In genomic region chr5:158877124-158877581, GRCh38 we compare ENCODE assay signal across 14 cellular contexts.
DNase-seq lines count a peak whose midpoint lies in the region; ATAC-seq and TF ChIP-seq lines count a peak whose summit lies in the region.
"Had no signal": no experiment of that assay in that cellular context is flagged by ENCODE, and none has a peak within 500 bp of the region (broad histone marks: within the 10 kb centered on the region; RNA-seq: fewer than 3 reads in every experiment).

No MANE protein-coding gene starts in this region.

- H4K20me1 ChIP-seq in DND-41 (ENCODE audit: insufficient read depth, low read length) (no peaks in the 10 kb centered on the region), OCI-LY1 (ENCODE audit: insufficient read depth, low read length) (no peaks in the 10 kb centered on the region)

- H3K4me1 ChIP-seq in DND-41 (ENCODE audit: insufficient read depth, low read length), result peaks cover 24% of the 10 kb centered on the region
- peaks cover 100% of the 10 kb centered on the region for H3K4me1 ChIP-seq in OCI-LY1 (ENCODE audit: insufficient read depth, low read length, severe bottlenecking)
- H3K4me1 ChIP-seq: colonic mucosa had no signal

- TF ChIP-seq CTCF in DND-41 (IDR thresholded peaks at IDR 0.05; ENCODE audit: borderline replicate concordance, extremely low read depth, low read length, poor library complexity, severe bottlenecking), result no peak
- no peak for TF ChIP-seq CTCF in OCI-LY1 (IDR thresholded peaks at IDR 0.05; ENCODE audit: low read length)

- no peak overlapping the region for H2AFZ ChIP-seq in DND-41 (ENCODE audit: low read depth, low read length)
- H2AFZ ChIP-seq in OCI-LY1 (ENCODE audit: low read length), result no peak overlapping the region

- H3K9me3 ChIP-seq in DND-41 (ENCODE audit: insufficient read depth, low read length, severe bottlenecking) (no peaks in the 10 kb centered on the region), OCI-LY1 (ENCODE audit: low read length) (no peaks in the 10 kb centered on the region)
- H3K9me3 ChIP-seq: colonic mucosa, HAP-1 had no signal

- intact Hi-C loops in sciatic nerve (cut with DNase I), result no loop called here

- no peaks in the 10 kb centered on the region for H3K9me2 ChIP-seq in OCI-LY1 (ENCODE audit: low read depth, low read length)

- H3K4me3 ChIP-seq in DND-41 (ENCODE audit: low read depth in 1 of 2, low read length in 2 of 2), result no peak overlapping the region
- peak overlapping the region; percentile 35 for H3K4me3 ChIP-seq in OCI-LY1 (ENCODE audit: low read depth, low read length, poor library complexity, severe bottlenecking)
- H3K4me3 ChIP-seq: colonic mucosa, HAP-1 had no signal

- H3K27me3 ChIP-seq in DND-41 (ENCODE audit: insufficient read depth, low read length, poor library complexity) (no peaks in the 10 kb centered on the region), OCI-LY1 (ENCODE audit: insufficient read depth, low read length) (no peaks in the 10 kb centered on the region)
- H3K27me3 ChIP-seq: colonic mucosa had no signal

- H3F3A ChIP-seq in OCI-LY1 (ENCODE audit: insufficient read depth, low read length), result peaks cover 3% of the 10 kb centered on the region; the same call in 1 of the 2 replicates

- DNase-seq in DND-41 (no peak), fibroblast of gingiva (ENCODE audit: low read depth) (peak; percentile 83), sciatic nerve (ENCODE audit: low spot score) (no peak), putamen (ENCODE audit: low spot score) (no peak), NCI-H1417 treated with DMSO at 0.1 percent for 48 hours (lab: John Stamatoyannopoulos, UW) (no peak)
- DNase-seq in NK-92 treated with Interleukin-12 subunit alpha and Interleukin-12 subunit beta, amount 100 ng/mL, for 24 hours (lab: John Stamatoyannopoulos, UW), result no peak
- DNase-seq: activated CD8-positive, alpha-beta memory T cell treated with anti-CD3 and anti-CD28 coated beads, Interleukin-2, amount 10 ng/mL, durations not matched to agents 7 days and 5 days; colonic mucosa; MM.1S; stimulated activated CD4-positive, alpha-beta T cell treated with anti-CD3 and anti-CD28 coated beads, Interleukin-2, amount 100 ng/mL, for 24 hours had no signal

- H3K9ac ChIP-seq in DND-41 (ENCODE audit: low read depth, low read length) (no peak overlapping the region), OCI-LY1 (ENCODE audit: low read length) (peak overlapping the region; percentile 45)

- no peaks in the 10 kb centered on the region for H3K36me3 ChIP-seq in DND-41 (ENCODE audit: insufficient read depth, low read length)
- no peaks in the 10 kb centered on the region for H3K36me3 ChIP-seq in OCI-LY1 (ENCODE audit: insufficient read depth, low read length)
- H3K36me3 ChIP-seq: colonic mucosa, HAP-1 had no signal

- H3K79me2 ChIP-seq in DND-41 (ENCODE audit: insufficient read depth, low read length), result no peaks in the 10 kb centered on the region
- H3K79me2 ChIP-seq in OCI-LY1 (ENCODE audit: insufficient read depth, low read length), result peaks cover 29% of the 10 kb centered on the region

- no peak overlapping the region for H3K4me2 ChIP-seq in DND-41 (ENCODE audit: insufficient read depth, low read length)
- peak overlapping the region; percentile 63 for H3K4me2 ChIP-seq in OCI-LY1 (ENCODE audit: low read length)

- H3K27ac ChIP-seq in DND-41 (ENCODE audit: low read length), result 0 out of 2 replicates have a peak overlapping the region, but pooled peaks have one; percentile 22
- peak overlapping the region; percentile 94 for H3K27ac ChIP-seq in OCI-LY1 (ENCODE audit: low read depth, low read length, poor library complexity, severe bottlenecking)
- H3K27ac ChIP-seq: colonic mucosa, VCaP had no signal

- ATAC-seq in DND-41 (ENCODE audit: insufficient read depth, low read depth) (no peak), sciatic nerve (peak; percentile 54), esophagus mucosa (no peak)
- ATAC-seq: activated CD8-positive, alpha-beta memory T cell treated with anti-CD3 and anti-CD28 coated beads, Interleukin-2, amount 10 ng/mL, durations not matched to agents 7 days and 5 days had no signal
